In genomic region chr16:20568404-20568803, GRCh38 we compare ENCODE assay signal across 34 cellular contexts. TPM values are rescaled to one million over a fixed set of nuclear protein-coding genes. Genes with fewer than 3 reads are reported as not detected.
"Had no signal": no experiment of that assay in that cellular context is flagged by ENCODE, and none has a peak within 500 bp of the region (broad histone marks: within the 10 kb centered on the region; RNA-seq: fewer than 3 reads in every experiment).

No MANE protein-coding gene starts in this region.

- DNase-seq: Karpas-422, Kasumi-1, MG63, MM.1S, MV-4-11, NCI-H1048, NCI-H1092, NCI-H1092 treated with DMSO at 0.1 percent for 48 hours, NCI-H1105, NCI-H1105 treated with DMSO at 0.1 percent for 48 hours, NCI-H1417, NCI-H1417 treated with DMSO at 0.1 percent for 48 hours, NCI-H1436, NCI-H1436 treated with DMSO at 0.1 percent for 48 hours, NCI-H146, NCI-H1694, NCI-H1694 treated with DMSO at 0.1 percent for 48 hours, NCI-H187, NCI-H187 treated with DMSO at 0.1 percent for 48 hours, NCI-H2029, NCI-H2081, NCI-H2081 treated with DMSO at 0.1 percent for 48 hours, NCI-H2107, NCI-H2171, NCI-H2171 treated with DMSO at 0.1 percent for 48 hours, NCI-H2227 treated with DMSO at 0.1 percent for 48 hours, NCI-H226, NCI-H446, NCI-H446 treated with DMSO at 0.1 percent for 48 hours, NCI-H510A had no signal

- H3K4me3 ChIP-seq: MG63 had no signal

- H3K9me3 ChIP-seq: MG63 had no signal

- H3K36me3 ChIP-seq: MG63 had no signal

RNA-seq across cellular contexts. Expression of gene ACSM2B, which starts 7.8 kb away (rescaled TPM):
- total RNA-seq: LHCN-M2, M059J, MCF 10A, NCI-H460 had no signal
